ENCODE assay signal across 8 cellular contexts in genomic region chr10:129971381-129972144, GRCh38. TPM values are rescaled to one million over a fixed set of nuclear protein-coding genes. Genes with fewer than 3 reads are reported as not detected.
DNase-seq lines count a peak whose midpoint lies in the region; ATAC-seq, FAIRE-seq and TF ChIP-seq lines count a peak whose summit lies in the region.

No MANE protein-coding gene starts in this region.

- no peaks in the 10 kb centered on the region for H3K4me1 ChIP-seq in keratinocyte (ENCODE audit: control insufficient read depth, extremely low read depth, insufficient read depth, low read length)

- DNase-seq in AG09309 (ENCODE audit: low read depth) = no peak
- DNase-seq in GM13977 (ENCODE audit: low spot score) = peak; percentile 82
- DNase-seq in NCI-H2227 (lab: John Stamatoyannopoulos, UW; ENCODE audit: unreplicated experiment) = peak; percentile 50
- no peak for DNase-seq in astrocyte of the spinal cord (ENCODE audit: low read depth, low spot score)
- no peak for DNase-seq in keratinocyte (ENCODE audit: low read depth, low spot score)
- peak; percentile 32 to 49 for DNase-seq in stimulated activated CD4-positive, alpha-beta T cell treated with anti-CD3 and anti-CD28 coated beads, Interleukin-4, amount 100 ng/mL, for 4 hours
- no peak for DNase-seq in amniotic stem cell (lab: John Stamatoyannopoulos, UW)

- no peaks in the 10 kb centered on the region for H3K36me3 ChIP-seq in keratinocyte (ENCODE audit: control insufficient read depth in 2 of 2, extremely low read depth in 1 of 2, insufficient read depth in 2 of 2, low read length in 2 of 2)

- in situ Hi-C loops in GM13977 (cut with MboI; ENCODE audit: low pct_unique_long_range_greater_than_20kb, low sequenced_read_pairs, unreplicated experiment) = no loop called here
- in situ Hi-C loops in astrocyte of the spinal cord (cut with HindIII; ENCODE audit: low sequenced_read_pairs) = no loop called here

- H3K4me3 ChIP-seq in AG09309 (ENCODE audit: control insufficient read depth, low read depth, low read length) (no peak overlapping the region), astrocyte of the spinal cord (ENCODE audit: low read depth, low read length) (no peak overlapping the region), keratinocyte (ENCODE audit: control insufficient read depth in 2 of 3, extremely low read depth in 1 of 3, insufficient read depth in 2 of 3, low read depth in 1 of 3, low read length in 3 of 3) (no peak overlapping the region)

- ATAC-seq in GM18861 (IDR thresholded peaks at IDR 0.05; ENCODE audit: unreplicated experiment) = no peak

- H4K20me1 ChIP-seq in keratinocyte (ENCODE audit: control insufficient read depth, extremely low read depth, insufficient read depth, low read length) = no peaks in the 10 kb centered on the region

- dilution Hi-C loops in keratinocyte (cut with MboI; ENCODE audit: extremely low pct_ligation_motif_present, low sequenced_read_pairs) = no loop called here

- no peak overlapping the region for H3K27ac ChIP-seq in keratinocyte (ENCODE audit: control insufficient read depth, insufficient read depth, low read length)

- TF ChIP-seq CTCF in AG09309 (IDR thresholded peaks at IDR 0.05; ENCODE audit: control insufficient read depth, insufficient read depth, low read depth, low read length, missing control alignments) (peak; percentile 32), GM13977 (IDR thresholded peaks at IDR 0.05; ENCODE audit: extremely low read depth, insufficient read depth, missing control alignments) (peak; percentile 69), astrocyte of the spinal cord (IDR thresholded peaks at IDR 0.05; ENCODE audit: low read depth, low read length) (peak; percentile 29), keratinocyte (optimal IDR thresholded peaks at IDR 0.05 in 1 of 3, IDR thresholded peaks at IDR 0.05 in 1 of 3, conservative IDR thresholded peaks at IDR 0.05 in 1 of 3; ENCODE audit: extremely low read depth in 1 of 3, insufficient read depth in 2 of 3, low read length in 3 of 3) (peak in 2 of 3 experiments; percentile 51 to 71)

- H3K4me2 ChIP-seq in keratinocyte (ENCODE audit: control insufficient read depth, extremely low read depth, insufficient read depth, low read depth, low read length) = peak overlapping the region; percentile 27

- H2AFZ ChIP-seq in keratinocyte (ENCODE audit: control insufficient read depth, low read length) = no peak overlapping the region

- no peaks in the 10 kb centered on the region for H3K79me2 ChIP-seq in keratinocyte (ENCODE audit: control insufficient read depth, insufficient read depth, low read length)

- FAIRE-seq in keratinocyte (lab: Jason Lieb, UNC) = no peak

- no peaks in the 10 kb centered on the region for H3K9me1 ChIP-seq in keratinocyte (ENCODE audit: control insufficient read depth, extremely low read depth, insufficient read depth, low read length)

- H3K9me3 ChIP-seq in keratinocyte (ENCODE audit: control insufficient read depth, low read depth, low read length) = no peaks in the 10 kb centered on the region

- no peak overlapping the region for H3K9ac ChIP-seq in keratinocyte (ENCODE audit: control insufficient read depth, extremely low read depth, insufficient read depth, low read length)

- H3K27me3 ChIP-seq in keratinocyte (ENCODE audit: control insufficient read depth, extremely low read depth, insufficient read depth, low read length) = peaks cover 74% of the 10 kb centered on the region

RNA-seq across cellular contexts. Expression of gene EBF3, which starts 7.5 kb away (rescaled TPM):
- 0.01 to 0.05 TPM in 2 of 3 replicates, not detected in the other for polyA plus RNA-seq in keratinocyte
- polyA plus RNA-seq in keratinocyte (2011; ENCODE audit: low read depth) = not detected
- not detected in 2 replicates for polyA plus RNA-seq in keratinocyte (2011; cell fraction: cytosol; rRNA removed)
- 0.03 TPM in 1 of 2 replicates, not detected in the other for polyA plus RNA-seq in keratinocyte (2011; cell fraction: nucleus; rRNA removed)
- polyA plus RNA-seq in keratinocyte (2012; ENCODE audit: low replicate concordance) = not detected in 2 replicates
- polyA minus RNA-seq in keratinocyte = not detected in 3 replicates
- not detected for polyA minus RNA-seq in keratinocyte (2011; cell fraction: cytosol; rRNA and poly(A)+ RNA removed)
- not detected in 2 replicates for polyA minus RNA-seq in keratinocyte (2011; cell fraction: nucleus; rRNA and poly(A)+ RNA removed)

Comparison
In these comparisons a context has a peak if more than half of its experiments do, and no peak if none do; other contexts are left out.
1. DNase-seq: peak in GM13977 (single experiment), NCI-H2227 (single experiment) and stimulated activated CD4-positive, alpha-beta T cell treated with anti-CD3 and anti-CD28 coated beads, Interleukin-4, amount 100 ng/mL, for 4 hours (2 of 2); none in AG09309 (single experiment), astrocyte of the spinal cord (single experiment), keratinocyte (single experiment) and amniotic stem cell (single experiment).
2. Peak in every context shown above with its lines, with median percentiles within 50 percentile points of each other: CTCF ChIP-seq.